In the genomic region with DNA sequence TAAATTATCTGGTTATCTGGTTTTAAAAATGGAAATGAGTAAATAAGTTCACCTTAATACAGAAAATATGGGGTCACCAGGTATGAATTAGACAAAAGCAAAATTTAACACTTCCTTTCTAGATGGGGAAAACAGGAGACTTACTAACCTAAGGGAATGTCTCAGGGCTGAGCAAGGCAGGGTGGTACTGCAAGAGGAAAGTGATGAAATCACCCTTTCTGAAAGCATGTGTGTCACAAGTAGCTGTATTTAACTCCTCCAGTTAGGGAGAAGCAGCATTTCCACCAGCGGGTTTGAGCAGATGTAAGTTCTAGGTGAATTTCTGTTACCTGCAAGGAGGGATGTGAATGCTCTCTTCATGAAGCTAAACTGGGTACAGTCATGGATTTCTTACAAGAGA, we compare ENCODE assay signal across 1 cellular context.
TF ChIP-seq lines count a peak whose summit lies in the region.

No MANE protein-coding gene starts in this region.

TF ChIP-seq in WTC11, 78 proteins besides CTCF, POLR2A, EP300 and RAD21 (continued from another document):
- TF ChIP-seq MLX (CRISPR knock-in tag; IDR thresholded peaks at IDR 0.05): no peak
- no peak for TF ChIP-seq GABPB1 (CRISPR knock-in tag; IDR thresholded peaks at IDR 0.05)
- no peak for TF ChIP-seq ZNF263 (CRISPR knock-in tag; IDR thresholded peaks at IDR 0.05; ENCODE audit: low read depth)
- TF ChIP-seq ZNF232 (CRISPR knock-in tag; IDR thresholded peaks at IDR 0.05): no peak
- no peak for TF ChIP-seq NR3C1 (CRISPR knock-in tag; conservative IDR thresholded peaks at IDR 0.05; ENCODE audit: low read depth)
- TF ChIP-seq NFATC4 (CRISPR knock-in tag; IDR thresholded peaks at IDR 0.05): no peak
- TF ChIP-seq, protein P1, sequence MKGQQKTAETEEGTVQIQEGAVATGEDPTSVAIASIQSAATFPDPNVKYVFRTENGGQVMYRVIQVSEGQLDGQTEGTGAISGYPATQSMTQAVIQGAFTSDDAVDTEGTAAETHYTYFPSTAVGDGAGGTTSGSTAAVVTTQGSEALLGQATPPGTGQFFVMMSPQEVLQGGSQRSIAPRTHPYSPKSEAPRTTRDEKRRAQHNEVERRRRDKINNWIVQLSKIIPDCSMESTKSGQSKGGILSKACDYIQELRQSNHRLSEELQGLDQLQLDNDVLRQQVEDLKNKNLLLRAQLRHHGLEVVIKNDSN (CRISPR knock-in tag; IDR thresholded peaks at IDR 0.05): no peak
- no peak for TF ChIP-seq GTF2I (CRISPR knock-in tag; conservative IDR thresholded peaks at IDR 0.05)
